ENCODE assay signal across 23 cellular contexts in genomic region chr18:31516432-31516831, GRCh38.
"Had no signal": no experiment of that assay in that cellular context is flagged by ENCODE, and none has a peak within 500 bp of the region (broad histone marks: within the 10 kb centered on the region; RNA-seq: fewer than 3 reads in every experiment).

No MANE protein-coding gene starts in this region.

- H3K4me3 ChIP-seq: ascending aorta, gastrocnemius medialis, heart left ventricle, psoas muscle, tibial artery had no signal

- H3K36me3 Mint-ChIP-seq: memory B cell; naive thymus-derived CD4-positive, alpha-beta T cell had no signal

- FAIRE-seq: urothelium cell line had no signal

- H3K4me3 Mint-ChIP-seq: memory B cell; naive thymus-derived CD4-positive, alpha-beta T cell had no signal

- H3K4me1 Mint-ChIP-seq: memory B cell; naive thymus-derived CD4-positive, alpha-beta T cell had no signal

- H3K27ac Mint-ChIP-seq: memory B cell; naive thymus-derived CD4-positive, alpha-beta T cell had no signal

- H3K27me3 ChIP-seq: ascending aorta, gastrocnemius medialis, heart left ventricle, tibial artery had no signal

- ATAC-seq: activated CD4-positive, CD25-positive, alpha-beta regulatory T cell treated with anti-CD3 and anti-CD28 coated beads, Interleukin-2, amount 50 U/mL, for 24 hours; esophagus mucosa; gastrocnemius medialis; heart left ventricle; naive thymus-derived CD4-positive, alpha-beta T cell; psoas muscle; right cardiac atrium; stimulated activated naive CD8-positive, alpha-beta T cell treated with anti-CD3 and anti-CD28 coated beads, Interleukin-15, Interleukin-2, amounts not matched to agents 100 U/mL and 50 U/mL, for 24 hours had no signal

- H3K4me1 ChIP-seq: ascending aorta, gastrocnemius medialis, psoas muscle, tibial artery had no signal

- H3K36me3 ChIP-seq: ascending aorta, gastrocnemius medialis, tibial artery had no signal

- H3K9me3 Mint-ChIP-seq: memory B cell; naive thymus-derived CD4-positive, alpha-beta T cell had no signal

- DNase-seq: activated CD4-positive, alpha-beta T cell treated with anti-CD3 and anti-CD28 coated beads, Interleukin-2, amount 50 U/mL, for 1 hour; activated CD8-positive, alpha-beta memory T cell treated with anti-CD3 and anti-CD28 coated beads, Interleukin-2, amount 50 U/mL, for 4 hours; activated effector memory CD4-positive, alpha-beta T cell treated with Interleukin-2 at 50 U/mL for 16 hours; activated naive CD4-positive, alpha-beta T cell treated with anti-CD3 and anti-CD28 coated beads, Interleukin-2, amount 50 U/mL, for 16 hours; activated T-cell treated with anti-CD3 and anti-CD28 coated beads, Interleukin-2, amount 50 U/mL, for 48 hours; cerebellar nuclear complex; effector CD4-positive, alpha-beta T cell; gastrocnemius medialis; heart left ventricle; kidney glomerular epithelial cell; naive thymus-derived CD4-positive, alpha-beta T cell; psoas muscle; right cardiac atrium; stimulated activated CD4-positive, alpha-beta T cell treated with anti-CD3 and anti-CD28 coated beads, Interleukin-2, amount 100 ng/mL, for 24 hours; stimulated activated naive CD8-positive, alpha-beta T cell treated with anti-CD3 and anti-CD28 coated beads, Interleukin-15, Interleukin-2, amounts not matched to agents 100 U/mL and 50 U/mL, for 24 hours; substantia nigra; T1000; tibial artery had no signal

- H3K27ac ChIP-seq: ascending aorta, gastrocnemius medialis, heart left ventricle, psoas muscle, tibial artery had no signal

- H3K9me3 ChIP-seq: ascending aorta, gastrocnemius medialis, heart left ventricle, psoas muscle, tibial artery had no signal
